ENCODE assay signal across 1 cellular context in genomic region chr5:146888341-146888978, GRCh38.
TF ChIP-seq lines count a peak whose summit lies in the region.

No MANE protein-coding gene starts in this region.

TF ChIP-seq in WTC11, 78 proteins besides CTCF, POLR2A, EP300 and RAD21 (continued from another document):
- TF ChIP-seq ZNF532 (CRISPR knock-in tag; IDR thresholded peaks at IDR 0.05; ENCODE audit: borderline replicate concordance) = no peak
- TF ChIP-seq, protein P1, sequence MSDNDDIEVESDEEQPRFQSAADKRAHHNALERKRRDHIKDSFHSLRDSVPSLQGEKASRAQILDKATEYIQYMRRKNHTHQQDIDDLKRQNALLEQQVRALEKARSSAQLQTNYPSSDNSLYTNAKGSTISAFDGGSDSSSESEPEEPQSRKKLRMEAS (CRISPR knock-in tag; IDR thresholded peaks at IDR 0.05) = no peak
- TF ChIP-seq SOX15 (CRISPR knock-in tag; IDR thresholded peaks at IDR 0.05) = no peak
- TF ChIP-seq ATF6 (CRISPR knock-in tag; IDR thresholded peaks at IDR 0.05) = no peak
- no peak for TF ChIP-seq IRF1 (CRISPR knock-in tag; IDR thresholded peaks at IDR 0.05)
- TF ChIP-seq, protein P2, sequence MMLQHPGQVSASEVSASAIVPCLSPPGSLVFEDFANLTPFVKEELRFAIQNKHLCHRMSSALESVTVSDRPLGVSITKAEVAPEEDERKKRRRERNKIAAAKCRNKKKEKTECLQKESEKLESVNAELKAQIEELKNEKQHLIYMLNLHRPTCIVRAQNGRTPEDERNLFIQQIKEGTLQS (CRISPR knock-in tag; conservative IDR thresholded peaks at IDR 0.05) = no peak
